18 cellular contexts compared by ENCODE assay signal in the genomic region with DNA sequence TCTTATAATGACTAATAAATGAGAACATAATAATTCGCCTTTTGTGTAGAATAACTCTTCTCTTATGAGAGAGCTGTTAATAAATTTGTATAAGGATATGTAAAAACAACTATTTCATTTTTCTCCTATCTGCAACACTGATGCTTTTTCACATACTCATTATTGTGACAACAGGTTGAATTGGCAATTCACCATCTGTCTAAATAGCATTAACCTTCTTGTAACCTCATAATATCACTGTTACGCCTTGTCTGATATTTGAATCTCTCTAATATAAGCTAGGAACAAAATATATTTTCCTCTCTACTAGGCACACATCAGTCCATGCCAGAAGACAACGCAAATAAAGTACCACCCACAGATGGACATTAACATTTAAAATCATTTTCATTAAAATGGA.
DNase-seq lines count a peak whose midpoint lies in the region; ATAC-seq, FAIRE-seq and TF ChIP-seq lines count a peak whose summit lies in the region.
"Had no signal": no experiment of that assay in that cellular context is flagged by ENCODE, and none has a peak within 500 bp of the region (broad histone marks: within the 10 kb centered on the region; RNA-seq: fewer than 3 reads in every experiment).

No MANE protein-coding gene starts in this region.

- ATAC-seq in GM19452 (IDR thresholded peaks at IDR 0.05; ENCODE audit: unreplicated experiment) (no peak), GM21825 (IDR thresholded peaks at IDR 0.05; ENCODE audit: unreplicated experiment) (no peak)
- ATAC-seq: K562 had no signal

- H3K27me3 ChIP-seq in small intestine (ENCODE audit: control insufficient read depth in 2 of 2, insufficient read depth in 2 of 2, low read length in 2 of 2) (no peaks in the 10 kb centered on the region), transverse colon (no peaks in the 10 kb centered on the region)
- H3K27me3 ChIP-seq: BLaER1 had no signal

- WGBS in small intestine, 3 donors: 76 to 88% (median 82%) methylated on average over 3 of the region's 3 CpGs
- WGBS in transverse colon (ENCODE audit: low coverage in 1 of 2), 2 donors: 66 to 82% methylated on average over 3 of the region's 3 CpGs

- in situ Hi-C loops in transverse colon (cut with MboI; ENCODE audit: low pct_ligation_motif_present in 1 of 4, low pct_unique_long_range_greater_than_20kb in 1 of 4, low sequenced_read_pairs in 3 of 4): no loop called here

- no peak for TF ChIP-seq EP300 in transverse colon (IDR thresholded peaks at IDR 0.05; ENCODE audit: low read depth)

- no peak overlapping the region for H3K4me3 ChIP-seq in small intestine (ENCODE audit: low read depth in 1 of 2, low read length in 2 of 2)
- no peak overlapping the region for H3K4me3 ChIP-seq in transverse colon
- H3K4me3 ChIP-seq: BLaER1, GM23248, K562 had no signal

- no peak for TF ChIP-seq CTCF in transverse colon (IDR thresholded peaks at IDR 0.05)

- H3K9me3 ChIP-seq in small intestine (ENCODE audit: control insufficient read depth, low read depth) (no peaks in the 10 kb centered on the region), transverse colon (no peaks in the 10 kb centered on the region)
- H3K9me3 ChIP-seq: BLaER1 had no signal

- no peak for TF ChIP-seq POLR2A in transverse colon (IDR thresholded peaks at IDR 0.05)

- H3K4me1 ChIP-seq in small intestine (ENCODE audit: control insufficient read depth in 2 of 2, insufficient read depth in 1 of 2, low read depth in 1 of 2, low read length in 1 of 2) (no peaks in the 10 kb centered on the region), transverse colon (no peaks in the 10 kb centered on the region)
- H3K4me1 ChIP-seq: BLaER1 had no signal

- FAIRE-seq in small intestine (lab: Jason Lieb, UNC): peak; percentile 23
- FAIRE-seq: GM12892, GM18507, HTR-8/SVneo, K562 had no signal

- DNase-seq in DMS 273 treated with DMSO at 0.1 percent for 48 hours (lab: John Stamatoyannopoulos, UW) (peak; percentile 2), NCI-H2171 (lab: John Stamatoyannopoulos, UW) (peak; percentile 34), cerebellar cortex (ENCODE audit: low spot score) (peak; percentile 37), small intestine (no peak), transverse colon (no peak)
- DNase-seq: 8988T; CD4-positive, alpha-beta memory T cell; GDM1; GM23248; HCEC 1CT; IMR-90 had no signal

- intact Hi-C loops in transverse colon (cut with DNase I; ENCODE audit: low total_unique reads): no loop called here

- no peaks in the 10 kb centered on the region for H3K36me3 ChIP-seq in small intestine (ENCODE audit: control insufficient read depth in 2 of 2, insufficient read depth in 2 of 2, low read length in 2 of 2)
- H3K36me3 ChIP-seq in transverse colon: no peaks in the 10 kb centered on the region
- H3K36me3 ChIP-seq: BLaER1 had no signal

- H3K27ac ChIP-seq in small intestine (ENCODE audit: low read depth in 1 of 2, low read length in 1 of 2) (no peak overlapping the region), transverse colon (no peak overlapping the region)
- H3K27ac ChIP-seq: BLaER1, GM23248 had no signal

Comparison
In these comparisons a context has a peak if more than half of its experiments do, and no peak if none do; other contexts are left out.
1. DNase-seq: peak in DMS 273 treated with DMSO at 0.1 percent for 48 hours (single experiment), NCI-H2171 (single experiment) and cerebellar cortex (single experiment); none in small intestine (single experiment) and transverse colon (single experiment).